Comparison of ENCODE assay signal across 18 cellular contexts in genomic region chr16:14955546-14956231, GRCh38. TPM values are rescaled to one million over a fixed set of nuclear protein-coding genes. Genes with fewer than 3 reads are reported as not detected.
DNase-seq lines count a peak whose midpoint lies in the region; ATAC-seq and TF ChIP-seq lines count a peak whose summit lies in the region.
"Had no signal": no experiment of that assay in that cellular context is flagged by ENCODE, and none has a peak within 500 bp of the region (broad histone marks: within the 10 kb centered on the region; RNA-seq: fewer than 3 reads in every experiment).

No MANE protein-coding gene starts in this region.

- WGBS in right cardiac atrium, result 78% methylated on average over 16 of the region's 16 CpGs
- 94 to 95% methylated on average over 16 of the region's 16 CpGs for WGBS in sigmoid colon, 2 donors

- no peak overlapping the region for H3K4me3 ChIP-seq in right atrium auricular region
- no peak overlapping the region for H3K4me3 ChIP-seq in right cardiac atrium (ENCODE audit: low read length)
- no peak overlapping the region for H3K4me3 ChIP-seq in neutrophil (ENCODE audit: low read depth in 1 of 2, low read length in 1 of 2)
- no peak overlapping the region for H3K4me3 ChIP-seq in sigmoid colon
- H3K4me3 ChIP-seq: spleen had no signal

- TF ChIP-seq POLR2A in sigmoid colon (IDR thresholded peaks at IDR 0.05), result no peak

- H3K9me3 ChIP-seq in right atrium auricular region, result no peaks in the 10 kb centered on the region
- no peaks in the 10 kb centered on the region for H3K9me3 ChIP-seq in right cardiac atrium (ENCODE audit: control insufficient read depth, low read length)
- no peaks in the 10 kb centered on the region for H3K9me3 ChIP-seq in neutrophil
- no peaks in the 10 kb centered on the region for H3K9me3 ChIP-seq in sigmoid colon
- H3K9me3 ChIP-seq: spleen had no signal

- H3K27me3 ChIP-seq in right atrium auricular region (no peaks in the 10 kb centered on the region), right cardiac atrium (ENCODE audit: control insufficient read depth, insufficient read depth) (no peaks in the 10 kb centered on the region), neutrophil (no peaks in the 10 kb centered on the region), sigmoid colon (no peaks in the 10 kb centered on the region)
- H3K27me3 ChIP-seq: spleen had no signal

- TF ChIP-seq CTCF in right atrium auricular region (IDR thresholded peaks at IDR 0.05), result no peak
- TF ChIP-seq CTCF in neutrophil (IDR thresholded peaks at IDR 0.05), result no peak
- TF ChIP-seq CTCF in RWPE1 (conservative IDR thresholded peaks at IDR 0.05; ENCODE audit: low read depth), result no peak
- no peak for TF ChIP-seq CTCF in sigmoid colon (IDR thresholded peaks at IDR 0.05)

- ATAC-seq in Right ventricle myocardium inferior (peak; percentile 93), right cardiac atrium (peak; percentile 84 to 90), HG03457 (IDR thresholded peaks at IDR 0.05; ENCODE audit: unreplicated experiment) (no peak), GM18909 (IDR thresholded peaks at IDR 0.05; ENCODE audit: poor library complexity, unreplicated experiment) (no peak)
- ATAC-seq: activated CD4-positive, CD25-positive, alpha-beta regulatory T cell treated with anti-CD3 and anti-CD28 coated beads, Interleukin-2, amount 50 U/mL, for 24 hours; activated CD8-positive, alpha-beta T cell treated with anti-CD3 and anti-CD28 coated beads, Interleukin-2, amount 10 ng/mL, durations not matched to agents 7 days and 5 days; effector memory CD8-positive, alpha-beta T cell had no signal

- POLR2A ChIA-PET in RWPE1 (lab: Yijun Ruan, JAX; ENCODE audit: low non-redundant PET), result no interaction called here

- CTCF ChIA-PET in RWPE1 (lab: Yijun Ruan, JAX), result interaction anchor here (0.6 kb wide), 1 partner anchor 49 kb away, joined by 5 read pairs; no protein-coding TSS in a partner anchor

- intact Hi-C loops in Right ventricle myocardium inferior (cut with DNase I), result no loop called here
- intact Hi-C loops in right cardiac atrium (cut with DNase I), result no loop called here
- intact Hi-C loops in sigmoid colon (cut with DNase I), result no loop called here

- no peak for TF ChIP-seq EP300 in sigmoid colon (IDR thresholded peaks at IDR 0.05)

- H3K27ac ChIP-seq in right atrium auricular region (peak overlapping the region in 1 of 2 donors; percentile 44), right cardiac atrium (ENCODE audit: low read length) (no peak overlapping the region), neutrophil (peak overlapping the region; percentile 43), RWPE1 (no peak overlapping the region), sigmoid colon (no peak overlapping the region)
- H3K27ac ChIP-seq: spleen had no signal

- H3K36me3 ChIP-seq in right atrium auricular region (no peaks in the 10 kb centered on the region), neutrophil (no peaks in the 10 kb centered on the region), sigmoid colon (no peaks in the 10 kb centered on the region)
- H3K36me3 ChIP-seq: spleen had no signal

- DNase-seq in Right ventricle myocardium inferior (ENCODE audit: missing footprints) (peak; percentile 86), right atrium auricular region (ENCODE audit: low spot score) (no peak), right cardiac atrium (peak; percentile 58 to 79 (median 78)), RWPE1 (ENCODE audit: low spot score) (no peak), sigmoid colon (no peak)
- DNase-seq: activated CD8-positive, alpha-beta T cell treated with anti-CD3 and anti-CD28 coated beads, Interleukin-2, amount 10 ng/mL, durations not matched to agents 7 days and 5 days; activated naive CD4-positive, alpha-beta T cell treated with anti-CD3 and anti-CD28 coated beads, Interleukin-2, amount 10 ng/mL, durations not matched to agents 7 days and 5 days; activated T-cell treated with anti-CD3 and anti-CD28 coated beads, Interleukin-2, amount 50 U/mL, for 24 hours; effector memory CD8-positive, alpha-beta T cell; naive B cell; NCI-H1105 treated with DMSO at 0.1 percent for 48 hours; NCI-H510A; RPMI8226; spleen had no signal

- no peaks in the 10 kb centered on the region for H3K4me1 ChIP-seq in right atrium auricular region
- H3K4me1 ChIP-seq in right cardiac atrium (ENCODE audit: control insufficient read depth, insufficient read depth, low read length), result no peaks in the 10 kb centered on the region
- peaks cover 37 to 46% of the 10 kb centered on the region in 2 experiments for H3K4me1 ChIP-seq in neutrophil (ENCODE audit: control insufficient read depth in 1 of 2, insufficient read depth in 1 of 2, low read depth in 1 of 2, low read length in 1 of 2)
- peaks cover 0 to 8% (median 2%) of the 10 kb centered on the region in 4 donors for H3K4me1 ChIP-seq in sigmoid colon
- H3K4me1 ChIP-seq: spleen had no signal

RNA-seq across cellular contexts. Expression of gene NPIPA1, which starts 18.4 kb away (rescaled TPM):
- total RNA-seq in Right ventricle myocardium inferior, result 45.3 TPM
- 10 to 100 TPM; 24.5 to 35.3 TPM for total RNA-seq in right atrium auricular region
- total RNA-seq in right cardiac atrium, result 10 to 100 TPM; 40.7 to 76.6 (median 57.9) TPM
- polyA plus RNA-seq in right cardiac atrium, result 61.6 TPM
- total RNA-seq in sigmoid colon, result 100 to 1,000 TPM in 1 of 4 donors, 10 to 100 TPM in 3; 36.0 to 152 (median 62.9) TPM
- polyA plus RNA-seq in sigmoid colon, result 10 to 100 TPM in 2 of 3 donors, 1 to 10 TPM in 1; 8.1 to 51.4 (median 17.4) TPM

RNA-seq across cellular contexts. Expression of gene PDXDC1, which starts 19.1 kb away (rescaled TPM):
- total RNA-seq in Right ventricle myocardium inferior (79.0 TPM), right atrium auricular region (10 to 100 TPM; 50.4 to 60.8 TPM), right cardiac atrium (100 to 1,000 TPM in 1 of 4 donors, 10 to 100 TPM in 3; 87.1 to 106 (median 88.5) TPM), sigmoid colon (10 to 100 TPM; 46.4 to 57.3 (median 52.2) TPM)
- polyA plus RNA-seq in right cardiac atrium (31.5 TPM), sigmoid colon (100 to 1,000 TPM in 1 of 3 donors, 10 to 100 TPM in 2; 94.3 to 112 (median 99.6) TPM)

Comparison
In these comparisons a context has a peak if more than half of its experiments do, and no peak if none do; other contexts are left out.
1. DNase-seq: peak in Right ventricle myocardium inferior (single experiment) and right cardiac atrium (3 of 3); none in right atrium auricular region (single experiment), RWPE1 (single experiment) and sigmoid colon (single experiment).
2. ATAC-seq: peak in Right ventricle myocardium inferior (single experiment) and right cardiac atrium (2 of 2); none in HG03457 (single experiment) and GM18909 (single experiment).